In genomic region chr17:39595928-39596327, GRCh38 we compare ENCODE assay signal across 31 cellular contexts. TPM values are rescaled to one million over a fixed set of nuclear protein-coding genes. Genes with fewer than 3 reads are reported as not detected.
"Had no signal": no experiment of that assay in that cellular context is flagged by ENCODE, and none has a peak within 500 bp of the region (broad histone marks: within the 10 kb centered on the region; RNA-seq: fewer than 3 reads in every experiment).

No MANE protein-coding gene starts in this region.

- H3K4me3 Mint-ChIP-seq: activated CD4-positive, alpha-beta memory T cell treated with anti-CD3 and anti-CD28 coated beads for 36 hours; activated naive CD4-positive, alpha-beta T cell treated with anti-CD3 and anti-CD28 coated beads for 36 hours; activated naive CD8-positive, alpha-beta T cell treated with anti-CD3 and anti-CD28 coated beads for 36 hours; activated T-cell treated with anti-CD3 and anti-CD28 coated beads, Interleukin-2, amount 50 U/mL, for 4 hours; activated T-helper 1 cell treated with anti-CD3 and anti-CD28 coated beads, Interleukin-12 subunit alpha, Interleukin-12 subunit beta, Interleukin-2, Interleukin-4 antibody, amounts not matched to agents 30 ng/mL and 10 ng/mL and 1 ng/mL, durations not matched to agents 14 hours and 24 hours and 36 hours; central memory CD8-positive, alpha-beta T cell; T-helper 1 cell treated with Interleukin-12 subunit alpha and Interleukin-12 subunit beta and Interleukin-4 antibody, amounts not matched to agents 30 μg/mL and 1 μg/mL, for 36 hours; T-helper 2 cell treated with Interferon-gamma antibody and Interleukin-4, amounts not matched to agents 5 μg/mL and 100 μg/mL, for 36 hours had no signal

- ATAC-seq: activated CD4-positive, CD25-positive, alpha-beta regulatory T cell treated with anti-CD3 and anti-CD28 coated beads, Interleukin-2, amount 50 U/mL, for 24 hours; activated T-cell treated with anti-CD3 and anti-CD28 coated beads, Interleukin-2, amount 50 U/mL, for 4 hours had no signal

- FAIRE-seq: TTC549 had no signal

- H3K27ac Mint-ChIP-seq: activated CD4-positive, alpha-beta memory T cell treated with anti-CD3 and anti-CD28 coated beads for 36 hours; activated naive CD4-positive, alpha-beta T cell treated with anti-CD3 and anti-CD28 coated beads for 36 hours; activated naive CD8-positive, alpha-beta T cell treated with anti-CD3 and anti-CD28 coated beads for 36 hours; activated T-helper 1 cell treated with anti-CD3 and anti-CD28 coated beads, Interleukin-12 subunit alpha, Interleukin-12 subunit beta, Interleukin-2, Interleukin-4 antibody, amounts not matched to agents 30 ng/mL and 10 ng/mL and 1 ng/mL, durations not matched to agents 14 hours and 24 hours and 36 hours; T-helper 1 cell treated with Interleukin-12 subunit alpha and Interleukin-12 subunit beta and Interleukin-4 antibody, amounts not matched to agents 30 μg/mL and 1 μg/mL, for 36 hours; T-helper 2 cell treated with Interferon-gamma antibody and Interleukin-4, amounts not matched to agents 5 μg/mL and 100 μg/mL, for 36 hours had no signal

- H3K9ac ChIP-seq: KMS-11, SK-N-SH had no signal

- H3K9me3 Mint-ChIP-seq: activated CD4-positive, alpha-beta memory T cell treated with anti-CD3 and anti-CD28 coated beads for 36 hours; activated naive CD4-positive, alpha-beta T cell treated with anti-CD3 and anti-CD28 coated beads for 36 hours; activated naive CD8-positive, alpha-beta T cell treated with anti-CD3 and anti-CD28 coated beads for 36 hours; activated T-cell treated with anti-CD3 and anti-CD28 coated beads, Interleukin-2, amount 50 U/mL, for 4 hours; activated T-helper 1 cell treated with anti-CD3 and anti-CD28 coated beads, Interleukin-12 subunit alpha, Interleukin-12 subunit beta, Interleukin-2, Interleukin-4 antibody, amounts not matched to agents 30 ng/mL and 10 ng/mL and 1 ng/mL, durations not matched to agents 14 hours and 24 hours and 36 hours; central memory CD8-positive, alpha-beta T cell; T-helper 1 cell treated with Interleukin-12 subunit alpha and Interleukin-12 subunit beta and Interleukin-4 antibody, amounts not matched to agents 30 μg/mL and 1 μg/mL, for 36 hours; T-helper 2 cell treated with Interferon-gamma antibody and Interleukin-4, amounts not matched to agents 5 μg/mL and 100 μg/mL, for 36 hours had no signal

- H3K36me3 ChIP-seq: cardiac muscle cell, Peyer's patch, SJSA1 had no signal

- H3K36me3 Mint-ChIP-seq: activated CD4-positive, alpha-beta memory T cell treated with anti-CD3 and anti-CD28 coated beads for 36 hours; activated naive CD8-positive, alpha-beta T cell treated with anti-CD3 and anti-CD28 coated beads for 36 hours had no signal

- H3K4me1 ChIP-seq: SJSA1 had no signal

- DNase-seq: activated CD4-positive, alpha-beta memory T cell treated with anti-CD3 and anti-CD28 coated beads for 36 hours; activated CD4-positive, alpha-beta T cell treated with anti-CD3 and anti-CD28 coated beads for 4 hours; activated CD4-positive, alpha-beta T cell treated with anti-CD3 and anti-CD28 coated beads, Interleukin-2, amount 50 U/mL, for 1 hour; activated CD8-positive, alpha-beta memory T cell treated with anti-CD3 and anti-CD28 coated beads, Interleukin-2, amount 50 U/mL, for 4 hours; activated gamma-delta T cell treated with Interleukin-2 at 50 U/mL for 16 hours; activated naive CD4-positive, alpha-beta T cell treated with anti-CD3 and anti-CD28 coated beads for 36 hours; activated naive CD8-positive, alpha-beta T cell treated with anti-CD3 and anti-CD28 coated beads for 36 hours; activated T-cell treated with anti-CD3 and anti-CD28 coated beads for 4 hours; activated T-cell treated with anti-CD3 and anti-CD28 coated beads, Interleukin-2, amount 50 U/mL, for 4 hours; amniotic stem cell; aorta; MM.1S; NCI-H1105; NCI-H1417 treated with DMSO at 0.1 percent for 48 hours; NCI-H187 treated with DMSO at 0.1 percent for 48 hours; NCI-H345; Peyer's patch; RPMI8226; SHP77 treated with DMSO at 0.1 percent for 48 hours had no signal

- H3K9me3 ChIP-seq: SJSA1, SK-N-SH had no signal

- H3K9me2 ChIP-seq: SK-N-SH had no signal

- H3K4me2 ChIP-seq: KMS-11, SK-N-SH had no signal

- H3K4me3 ChIP-seq: cardiac muscle cell, Peyer's patch, SJSA1 had no signal

- H3K27ac ChIP-seq: cardiac muscle cell, KMS-11, Peyer's patch, SJSA1 had no signal

RNA-seq across cellular contexts. Expression of gene NEUROD2, which starts 11.8 kb away (rescaled TPM):
- total RNA-seq: activated CD4-positive, alpha-beta memory T cell treated with anti-CD3 and anti-CD28 coated beads for 36 hours; activated naive CD4-positive, alpha-beta T cell treated with anti-CD3 and anti-CD28 coated beads for 36 hours; activated naive CD8-positive, alpha-beta T cell treated with anti-CD3 and anti-CD28 coated beads for 36 hours; activated T-cell treated with anti-CD3 and anti-CD28 coated beads, Interleukin-2, amount 50 U/mL, for 4 hours; activated T-helper 1 cell treated with anti-CD3 and anti-CD28 coated beads, Interleukin-12 subunit alpha, Interleukin-12 subunit beta, Interleukin-2, Interleukin-4 antibody, amounts not matched to agents 30 ng/mL and 10 ng/mL and 1 ng/mL, durations not matched to agents 14 hours and 24 hours and 36 hours; aorta; cardiac muscle cell; LHCN-M2; NCI-H460; Peyer's patch; SJSA1 had no signal
- polyA plus RNA-seq: aorta, cardiac muscle cell, SK-N-SH had no signal

RNA-seq across cellular contexts. Expression of gene PPP1R1B, which starts 30.8 kb away (rescaled TPM):
- total RNA-seq: activated CD4-positive, alpha-beta memory T cell treated with anti-CD3 and anti-CD28 coated beads for 36 hours; activated naive CD8-positive, alpha-beta T cell treated with anti-CD3 and anti-CD28 coated beads for 36 hours; activated T-helper 1 cell treated with anti-CD3 and anti-CD28 coated beads, Interleukin-12 subunit alpha, Interleukin-12 subunit beta, Interleukin-2, Interleukin-4 antibody, amounts not matched to agents 30 ng/mL and 10 ng/mL and 1 ng/mL, durations not matched to agents 14 hours and 24 hours and 36 hours; LHCN-M2; SJSA1 had no signal
